Comparison of ENCODE assay signal across 16 cellular contexts in the genomic region with DNA sequence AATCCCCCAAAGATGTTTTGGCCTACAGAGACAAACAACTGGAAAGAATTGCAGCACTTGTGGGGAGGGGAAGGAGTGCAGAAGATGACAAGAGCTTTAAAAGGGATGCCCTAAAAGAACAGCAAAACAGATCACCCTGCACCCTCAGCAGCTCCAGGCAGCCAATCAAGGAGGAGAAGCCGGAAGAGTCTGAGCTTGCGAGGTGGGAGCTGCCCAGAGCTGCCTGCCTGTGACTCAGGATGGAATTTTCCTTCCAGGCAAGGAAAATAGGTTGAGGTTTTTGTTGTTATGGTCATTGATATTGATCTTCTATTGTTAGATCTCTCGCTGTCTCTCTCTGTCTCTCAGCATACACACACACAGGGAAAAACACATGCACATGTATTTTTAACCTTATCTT.
DNase-seq lines count a peak whose midpoint lies in the region; ATAC-seq and TF ChIP-seq lines count a peak whose summit lies in the region.
"Had no signal": no experiment of that assay in that cellular context is flagged by ENCODE, and none has a peak within 500 bp of the region (broad histone marks: within the 10 kb centered on the region; RNA-seq: fewer than 3 reads in every experiment).

No MANE protein-coding gene starts in this region.

- in situ Hi-C loops in G401 (cut with HindIII; ENCODE audit: low sequenced_read_pairs) = no loop called here

- DNase-seq in G401 (ENCODE audit: low spot score) = peak; percentile 75
- DNase-seq in fibroblast of peridontal ligament (ENCODE audit: extremely low read depth) = peak; percentile 3
- peak; percentile 9 for DNase-seq in non-pigmented ciliary epithelial cell (ENCODE audit: low read depth)
- DNase-seq in midbrain (lab: John Stamatoyannopoulos, UW) = no peak
- DNase-seq in HK-2 (ENCODE audit: unreplicated experiment) = no peak
- DNase-seq in AG08396 (ENCODE audit: low spot score) = no peak
- DNase-seq: activated gamma-delta T cell treated with Interleukin-2 at 50 U/mL for 16 hours; DMS79 treated with DMSO at 0.1 percent for 48 hours; esophagus squamous epithelium; mucosa of descending colon; NCI-H1105 treated with DMSO at 0.1 percent for 48 hours; SHP77 treated with DMSO at 0.1 percent for 48 hours; stimulated activated CD4-positive, alpha-beta T cell treated with anti-CD3 and anti-CD28 coated beads, Interleukin-4, amount 100 ng/mL, for 24 hours; stimulated activated naive B cell treated with anti-CD40 and anti-IgM and Interleukin-4, amounts not matched to agents 10 μg/mL and 1 μg/mL and 100 μg/mL, for 72 hours had no signal

- ATAC-seq in SK-N-SH treated with all-trans-retinoic acid at 6 μM for 48 hours (peak; percentile 95), HG02884 (IDR thresholded peaks at IDR 0.05; ENCODE audit: unreplicated experiment) (no peak)
- ATAC-seq: mucosa of descending colon; stimulated activated naive B cell treated with anti-CD40 and anti-IgM and Interleukin-4, amounts not matched to agents 10 μg/mL and 1 μg/mL and 100 μg/mL, for 72 hours had no signal

TF ChIP-seq in SK-N-SH treated with all-trans-retinoic acid at 6 μM for 48 hours, 23 proteins besides CTCF, POLR2A, EP300 and RAD21:
- TF ChIP-seq GLIS3 (CRISPR knock-in tag; IDR thresholded peaks at IDR 0.05) (no peak), RARB (CRISPR knock-in tag; IDR thresholded peaks at IDR 0.05) (no peak), CREB5 (CRISPR knock-in tag; IDR thresholded peaks at IDR 0.05; ENCODE audit: low read depth) (no peak), PATZ1 (CRISPR knock-in tag; IDR thresholded peaks at IDR 0.05; ENCODE audit: borderline replicate concordance) (no peak), ZNF8 (CRISPR knock-in tag; IDR thresholded peaks at IDR 0.05) (no peak), CSRNP3 (CRISPR knock-in tag; IDR thresholded peaks at IDR 0.05) (no peak), OSR1 (CRISPR knock-in tag; IDR thresholded peaks at IDR 0.05) (no peak)
- TF ChIP-seq, protein P1, sequence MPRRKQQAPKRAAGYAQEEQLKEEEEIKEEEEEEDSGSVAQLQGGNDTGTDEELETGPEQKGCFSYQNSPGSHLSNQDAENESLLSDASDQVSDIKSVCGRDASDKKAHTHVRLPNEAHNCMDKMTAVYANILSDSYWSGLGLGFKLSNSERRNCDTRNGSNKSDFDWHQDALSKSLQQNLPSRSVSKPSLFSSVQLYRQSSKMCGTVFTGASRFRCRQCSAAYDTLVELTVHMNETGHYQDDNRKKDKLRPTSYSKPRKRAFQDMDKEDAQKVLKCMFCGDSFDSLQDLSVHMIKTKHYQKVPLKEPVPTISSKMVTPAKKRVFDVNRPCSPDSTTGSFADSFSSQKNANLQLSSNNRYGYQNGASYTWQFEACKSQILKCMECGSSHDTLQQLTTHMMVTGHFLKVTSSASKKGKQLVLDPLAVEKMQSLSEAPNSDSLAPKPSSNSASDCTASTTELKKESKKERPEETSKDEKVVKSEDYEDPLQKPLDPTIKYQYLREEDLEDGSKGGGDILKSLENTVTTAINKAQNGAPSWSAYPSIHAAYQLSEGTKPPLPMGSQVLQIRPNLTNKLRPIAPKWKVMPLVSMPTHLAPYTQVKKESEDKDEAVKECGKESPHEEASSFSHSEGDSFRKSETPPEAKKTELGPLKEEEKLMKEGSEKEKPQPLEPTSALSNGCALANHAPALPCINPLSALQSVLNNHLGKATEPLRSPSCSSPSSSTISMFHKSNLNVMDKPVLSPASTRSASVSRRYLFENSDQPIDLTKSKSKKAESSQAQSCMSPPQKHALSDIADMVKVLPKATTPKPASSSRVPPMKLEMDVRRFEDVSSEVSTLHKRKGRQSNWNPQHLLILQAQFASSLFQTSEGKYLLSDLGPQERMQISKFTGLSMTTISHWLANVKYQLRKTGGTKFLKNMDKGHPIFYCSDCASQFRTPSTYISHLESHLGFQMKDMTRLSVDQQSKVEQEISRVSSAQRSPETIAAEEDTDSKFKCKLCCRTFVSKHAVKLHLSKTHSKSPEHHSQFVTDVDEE (CRISPR knock-in tag; IDR thresholded peaks at IDR 0.05) = no peak

Comparison
In these comparisons a context has a peak if more than half of its experiments do, and no peak if none do; other contexts are left out.
1. DNase-seq: peak in G401 (single experiment), fibroblast of peridontal ligament (single experiment) and non-pigmented ciliary epithelial cell (single experiment); none in midbrain (single experiment), HK-2 (single experiment) and AG08396 (single experiment).